In the genomic region with DNA sequence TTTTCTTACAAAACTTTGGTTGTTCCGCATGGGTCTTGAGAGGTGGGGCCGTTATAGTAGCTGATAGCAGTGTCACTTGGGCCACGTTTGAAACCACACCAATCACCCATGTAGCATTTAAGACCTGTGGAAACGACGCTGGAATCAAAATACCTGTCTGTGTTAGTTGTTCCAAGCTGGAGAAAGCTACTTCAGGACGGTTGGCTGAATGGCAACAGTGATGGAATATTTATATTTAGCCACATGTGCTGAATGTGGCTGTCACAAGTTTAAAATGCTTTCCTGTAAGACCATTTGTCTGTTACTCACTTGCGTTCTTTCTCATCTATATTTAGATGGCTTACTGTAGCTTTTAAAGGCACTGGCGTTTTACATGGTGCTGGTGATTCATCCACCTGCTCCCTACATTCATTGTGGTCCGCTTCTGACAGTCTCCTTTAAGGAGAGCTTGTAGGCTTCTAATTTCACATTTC, we compare ENCODE assay signal across 11 cellular contexts. TPM values are rescaled to one million over a fixed set of nuclear protein-coding genes. Genes with fewer than 3 reads are reported as not detected.
A peak's percentile ranks its signal among the peaks of the same experiment; 100 is the strongest.
DNase-seq lines count a peak whose midpoint lies in the region; ATAC-seq, FAIRE-seq and TF ChIP-seq lines count a peak whose summit lies in the region.
"Had no signal": no experiment of that assay in that cellular context is flagged by ENCODE, and none has a peak within 500 bp of the region (broad histone marks: within the 10 kb centered on the region; RNA-seq: fewer than 3 reads in every experiment).

No MANE protein-coding gene starts in this region.

- peaks cover 46% of the 10 kb centered on the region for H3K4me1 Mint-ChIP-seq in activated naive CD4-positive, alpha-beta T cell treated with anti-CD3 and anti-CD28 coated beads, Interleukin-2, amount 50 U/mL, for 24 hours

- intact Hi-C loops in OCI-LY7 (cut with micrococcal nuclease; ENCODE audit: unreplicated experiment), result no loop called here

- H2AFZ ChIP-seq in keratinocyte (ENCODE audit: control insufficient read depth, low read length) (no peak overlapping the region), OCI-LY7 (ENCODE audit: low read length) (no peak overlapping the region)

- H3K9me3 ChIP-seq in keratinocyte (ENCODE audit: control insufficient read depth, low read depth, low read length) (no peaks in the 10 kb centered on the region), OCI-LY7 (ENCODE audit: low read length) (no peaks in the 10 kb centered on the region)

- ATAC-seq in HG02678 (IDR thresholded peaks at IDR 0.05; ENCODE audit: unreplicated experiment) (no peak), GM18520 (IDR thresholded peaks at IDR 0.05; ENCODE audit: unreplicated experiment) (no peak)

- H3K4me1 ChIP-seq in keratinocyte (ENCODE audit: control insufficient read depth, extremely low read depth, insufficient read depth, low read length), result peaks cover 18% of the 10 kb centered on the region
- no peaks in the 10 kb centered on the region for H3K4me1 ChIP-seq in OCI-LY7 (ENCODE audit: insufficient read depth, low read length, poor library complexity, severe bottlenecking)

- FAIRE-seq in keratinocyte (lab: Jason Lieb, UNC), result peak; percentile 61

- H3K9me2 ChIP-seq in OCI-LY7 (ENCODE audit: insufficient read depth, low read length), result no peaks in the 10 kb centered on the region

- no peaks in the 10 kb centered on the region for H3K27me3 Mint-ChIP-seq in activated naive CD4-positive, alpha-beta T cell treated with anti-CD3 and anti-CD28 coated beads, Interleukin-2, amount 50 U/mL, for 24 hours

- H3K27me3 ChIP-seq in keratinocyte (ENCODE audit: control insufficient read depth, extremely low read depth, insufficient read depth, low read length), result no peaks in the 10 kb centered on the region

- TF ChIP-seq CTCF in cardiac fibroblast (IDR thresholded peaks at IDR 0.05; ENCODE audit: low read depth, low read length), result no peak
- TF ChIP-seq CTCF in keratinocyte (optimal IDR thresholded peaks at IDR 0.05 in 1 of 3, IDR thresholded peaks at IDR 0.05 in 1 of 3, conservative IDR thresholded peaks at IDR 0.05 in 1 of 3; ENCODE audit: extremely low read depth in 1 of 3, insufficient read depth in 2 of 3, low read length in 3 of 3), result no peak
- TF ChIP-seq CTCF in OCI-LY7 (conservative IDR thresholded peaks at IDR 0.05; ENCODE audit: low read length), result no peak

- DNase-seq in activated naive CD4-positive, alpha-beta T cell (lab: John Stamatoyannopoulos, UW), result no peak
- DNase-seq in cardiac fibroblast (ENCODE audit: low read depth in 2 of 2) (peak; percentile 10 to 57), keratinocyte (ENCODE audit: low read depth, low spot score) (peak; percentile 13), OCI-LY7 (ENCODE audit: low spot score) (no peak), DMS153 (lab: John Stamatoyannopoulos, UW) (no peak)
- DNase-seq: activated CD8-positive, alpha-beta memory T cell treated with anti-CD3 and anti-CD28 coated beads, Interleukin-2, amount 50 U/mL, for 4 hours; DMS79 treated with DMSO at 0.1 percent for 48 hours; NCI-H2107 had no signal

- H3K9me1 ChIP-seq in keratinocyte (ENCODE audit: control insufficient read depth, extremely low read depth, insufficient read depth, low read length), result no peaks in the 10 kb centered on the region

- no peak overlapping the region for H3K9ac ChIP-seq in keratinocyte (ENCODE audit: control insufficient read depth, extremely low read depth, insufficient read depth, low read length)

- H3K4me2 ChIP-seq in keratinocyte (ENCODE audit: control insufficient read depth, extremely low read depth, insufficient read depth, low read depth, low read length) (peak overlapping the region; percentile 80), OCI-LY7 (ENCODE audit: low read length) (no peak overlapping the region)

- H3K27ac ChIP-seq in keratinocyte (ENCODE audit: control insufficient read depth, insufficient read depth, low read length) (no peak overlapping the region), OCI-LY7 (ENCODE audit: low read depth, low read length, poor library complexity, severe bottlenecking) (no peak overlapping the region)

- H4K20me1 ChIP-seq in keratinocyte (ENCODE audit: control insufficient read depth, extremely low read depth, insufficient read depth, low read length) (no peaks in the 10 kb centered on the region), OCI-LY7 (ENCODE audit: insufficient read depth, low read length) (no peaks in the 10 kb centered on the region)

- peaks cover 8% of the 10 kb centered on the region for H3K36me3 Mint-ChIP-seq in activated naive CD4-positive, alpha-beta T cell treated with anti-CD3 and anti-CD28 coated beads, Interleukin-2, amount 50 U/mL, for 24 hours

- peak overlapping the region; percentile 95 for H3K27ac Mint-ChIP-seq in activated naive CD4-positive, alpha-beta T cell treated with anti-CD3 and anti-CD28 coated beads, Interleukin-2, amount 50 U/mL, for 24 hours

- H3K79me2 ChIP-seq in keratinocyte (ENCODE audit: control insufficient read depth, insufficient read depth, low read length) (no peaks in the 10 kb centered on the region), OCI-LY7 (ENCODE audit: insufficient read depth, low read depth, low read length) (no peaks in the 10 kb centered on the region)

- dilution Hi-C loops in keratinocyte (cut with MboI; ENCODE audit: extremely low pct_ligation_motif_present, low sequenced_read_pairs), result no loop called here

- no TSS peak for BruUV-seq in OCI-LY7 (replicated peaks; lab: Mats Ljungman, UMichigan)

- POLR2A ChIA-PET in OCI-LY7 (lab: Charles Lee), result interaction anchor here (1.5 kb wide), 1 partner anchor 10 kb away, joined by 4 read pairs; no protein-coding TSS in a partner anchor

- H3K36me3 ChIP-seq in keratinocyte (ENCODE audit: control insufficient read depth in 2 of 2, extremely low read depth in 1 of 2, insufficient read depth in 2 of 2, low read length in 2 of 2) (no peaks in the 10 kb centered on the region), OCI-LY7 (ENCODE audit: insufficient read depth, low read length) (no peaks in the 10 kb centered on the region)

- CTCF ChIA-PET in OCI-LY7 (lab: Charles Lee; ENCODE audit: unreplicated experiment), result interaction anchor here (1.1 kb wide), 1 partner anchor 30 kb away, joined by 3 read pairs; no protein-coding TSS in a partner anchor

- H3K4me3 Mint-ChIP-seq in activated naive CD4-positive, alpha-beta T cell treated with anti-CD3 and anti-CD28 coated beads, Interleukin-2, amount 50 U/mL, for 24 hours, result peak overlapping the region; percentile 91

- H3K4me3 ChIP-seq in cardiac fibroblast (replicated peaks in 1 of 2; ENCODE audit: low read depth in 2 of 2, low read length in 2 of 2) (no peak overlapping the region), keratinocyte (ENCODE audit: control insufficient read depth in 2 of 3, extremely low read depth in 1 of 3, insufficient read depth in 2 of 3, low read depth in 1 of 3, low read length in 3 of 3) (peak overlapping the region in 1 of 3 experiments; percentile 68), OCI-LY7 (ENCODE audit: low read depth, low read length, poor library complexity, severe bottlenecking) (no peak overlapping the region)

- no peaks in the 10 kb centered on the region for H3K9me3 Mint-ChIP-seq in activated naive CD4-positive, alpha-beta T cell treated with anti-CD3 and anti-CD28 coated beads, Interleukin-2, amount 50 U/mL, for 24 hours

RNA-seq across cellular contexts. Expression of gene DNAJA4, which starts 1.4 kb away (rescaled TPM):
- 4.1 to 5.7 TPM (median 4.6 TPM) in 3 replicates for polyA plus RNA-seq in keratinocyte
- 44.8 TPM for polyA plus RNA-seq in keratinocyte (2011; ENCODE audit: low read depth)
- 2.4 and 4.2 TPM in 2 replicates for polyA plus RNA-seq in keratinocyte (2011; cell fraction: cytosol; rRNA removed)
- 8.1 and 9.4 TPM in 2 replicates for polyA plus RNA-seq in keratinocyte (2011; cell fraction: nucleus; rRNA removed)
- polyA plus RNA-seq in keratinocyte (2012; ENCODE audit: low replicate concordance), result 3.4 and 25.7 TPM in 2 replicates
- polyA minus RNA-seq in keratinocyte, result 2.3 to 3.3 TPM (median 3.2 TPM) in 3 replicates
- 5.2 TPM for polyA minus RNA-seq in keratinocyte (2011; cell fraction: cytosol; rRNA and poly(A)+ RNA removed)
- polyA minus RNA-seq in keratinocyte (2011; cell fraction: nucleus; rRNA and poly(A)+ RNA removed), result 2.2 and 3.7 TPM in 2 replicates
- total RNA-seq in OCI-LY7 (2014; rRNA removed; shearing (Covaris generic)), result not detected in 2 replicates
- total RNA-seq in OCI-LY7 (2022), result not detected in 2 replicates

RNA-seq across cellular contexts. Expression of gene ACSBG1, which starts 31.4 kb away (rescaled TPM):
- polyA plus RNA-seq in keratinocyte, result 0.01 to 0.06 TPM in 2 of 3 replicates, not detected in the other
- 1.3 TPM for polyA plus RNA-seq in keratinocyte (2011; ENCODE audit: low read depth)
- polyA plus RNA-seq in keratinocyte (2011; cell fraction: cytosol; rRNA removed), result not detected in 2 replicates
- 0.17 TPM in 1 of 2 replicates, not detected in the other for polyA plus RNA-seq in keratinocyte (2011; cell fraction: nucleus; rRNA removed)
- polyA plus RNA-seq in keratinocyte (2012; ENCODE audit: low replicate concordance), result 0.03 and 0.56 TPM in 2 replicates
- polyA minus RNA-seq in keratinocyte, result not detected in 3 replicates
- not detected for polyA minus RNA-seq in keratinocyte (2011; cell fraction: cytosol; rRNA and poly(A)+ RNA removed)
- 0.11 TPM in 1 of 2 replicates, not detected in the other for polyA minus RNA-seq in keratinocyte (2011; cell fraction: nucleus; rRNA and poly(A)+ RNA removed)
- total RNA-seq in OCI-LY7 (2014; rRNA removed; shearing (Covaris generic)), result 0.31 and 0.41 TPM in 2 replicates
- 0.30 and 0.52 TPM in 2 replicates for total RNA-seq in OCI-LY7 (2022)

RNA-seq across cellular contexts. Expression of gene SKIC8, which starts 33.6 kb away (rescaled TPM):
- 84.5 to 101 TPM (median 86.5 TPM) in 3 replicates for polyA plus RNA-seq in keratinocyte
- polyA plus RNA-seq in keratinocyte (2011; ENCODE audit: low read depth), result 34.6 TPM
- 70.8 and 79.9 TPM in 2 replicates for polyA plus RNA-seq in keratinocyte (2011; cell fraction: cytosol; rRNA removed)
- 61.9 and 78.9 TPM in 2 replicates for polyA plus RNA-seq in keratinocyte (2011; cell fraction: nucleus; rRNA removed)
- polyA plus RNA-seq in keratinocyte (2012; ENCODE audit: low replicate concordance), result 47.4 and 52.9 TPM in 2 replicates
- polyA minus RNA-seq in keratinocyte, result 34.9 to 66.5 TPM (median 61.0 TPM) in 3 replicates
- 39.7 TPM for polyA minus RNA-seq in keratinocyte (2011; cell fraction: cytosol; rRNA and poly(A)+ RNA removed)
- polyA minus RNA-seq in keratinocyte (2011; cell fraction: nucleus; rRNA and poly(A)+ RNA removed), result 20.6 and 31.5 TPM in 2 replicates
- total RNA-seq in OCI-LY7 (2014; rRNA removed; shearing (Covaris generic)), result 57.4 and 66.8 TPM in 2 replicates
- 53.5 and 59.8 TPM in 2 replicates for total RNA-seq in OCI-LY7 (2022)

Comparison
In these comparisons a context has a peak if more than half of its experiments do, and no peak if none do; other contexts are left out.
1. DNase-seq: peak in cardiac fibroblast (2 of 2) and keratinocyte (single experiment); none in activated naive CD4-positive, alpha-beta T cell (0 of 4), OCI-LY7 (single experiment) and DMS153 (single experiment).